Comparison of ENCODE assay signal across 25 cellular contexts in the genomic region with DNA sequence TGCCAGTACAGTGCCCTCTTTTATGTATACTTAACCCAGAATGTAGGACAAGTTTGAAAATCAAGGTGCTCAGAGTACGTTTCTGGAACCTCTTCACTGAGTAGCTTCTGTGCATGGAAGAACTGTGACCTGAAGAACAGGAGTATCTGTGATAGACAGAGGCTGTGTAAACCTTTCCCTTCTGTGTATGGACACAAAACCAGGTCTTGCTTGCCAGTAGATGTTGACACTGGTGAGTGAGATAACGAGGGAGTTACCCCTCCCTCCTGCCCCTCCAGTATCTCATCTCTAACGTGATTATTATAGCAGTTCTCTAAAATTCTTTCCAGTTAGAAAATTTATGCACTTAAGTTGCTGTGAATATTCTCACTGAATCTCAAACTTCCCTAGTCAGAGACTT.
"Had no signal": no experiment of that assay in that cellular context is flagged by ENCODE, and none has a peak within 500 bp of the region (broad histone marks: within the 10 kb centered on the region; RNA-seq: fewer than 3 reads in every experiment).

No MANE protein-coding gene starts in this region.

- H3K27me3 ChIP-seq: cardiac muscle cell had no signal

- H3K4me3 ChIP-seq: cardiac muscle cell, SK-N-MC had no signal

- H3K27ac ChIP-seq: cardiac muscle cell, SK-N-MC had no signal

- DNase-seq: activated CD4-positive, alpha-beta memory T cell treated with anti-CD3 and anti-CD28 coated beads for 36 hours; activated CD4-positive, alpha-beta T cell treated with anti-CD3 and anti-CD28 coated beads, Interleukin-2, amount 10 ng/mL, durations not matched to agents 7 days and 5 days; activated CD4-positive, CD25-positive, alpha-beta regulatory T cell treated with anti-CD3 and anti-CD28 coated beads, Interleukin-2, amount 50 U/mL, for 72 hours; activated CD8-positive, alpha-beta memory T cell treated with anti-CD3 and anti-CD28 coated beads for 24 hours; activated effector memory CD4-positive, alpha-beta T cell treated with anti-CD3 and anti-CD28 coated beads, Interleukin-2, amount 50 U/mL, for 16 hours; activated naive CD4-positive, alpha-beta T cell treated with anti-CD3 and anti-CD28 coated beads for 36 hours; activated T-cell treated with anti-CD3 and anti-CD28 coated beads, Interleukin-2, amount 50 U/mL, for 4 hours; amygdala; IMR-90; Kasumi-1; KBM-7; NCI-H1417 treated with DMSO at 0.1 percent for 48 hours; NCI-H1694; NCI-H2029; NCI-H2107; NCI-H2171 treated with DMSO at 0.1 percent for 48 hours; NCI-H226; NCI-H526; NCI-H82; RPMI8226; T-cell; T-helper 2 cell; T1000 had no signal

- H3K36me3 ChIP-seq: cardiac muscle cell had no signal
